Comparison of ENCODE assay signal across 8 cellular contexts in genomic region chr3:141386611-141387110, GRCh38. TPM values are rescaled to one million over a fixed set of nuclear protein-coding genes. Genes with fewer than 3 reads are reported as not detected.
DNase-seq lines count a peak whose midpoint lies in the region; ATAC-seq and TF ChIP-seq lines count a peak whose summit lies in the region.

No MANE protein-coding gene starts in this region.

- H3K27me3 Mint-ChIP-seq in glutamatergic neuron (ENCODE audit: unreplicated experiment), result peaks cover 2% of the 10 kb centered on the region

- peak overlapping the region; percentile 83 for H3K27ac ChIP-seq in AG04450 (ENCODE audit: low read depth, low read length)

- peak overlapping the region; percentile 68 for H3K4me3 ChIP-seq in AG04450 (ENCODE audit: low read depth, low read length)

- TF ChIP-seq CTCF in AG04450 (IDR thresholded peaks at IDR 0.05; ENCODE audit: low read depth, low read length), result no peak
- no peak for TF ChIP-seq CTCF in glutamatergic neuron (IDR thresholded peaks at IDR 0.05; ENCODE audit: partially characterized antibody, unreplicated experiment)

- no peaks in the 10 kb centered on the region for H3K27me3 ChIP-seq in AG04450 (ENCODE audit: control insufficient read depth, insufficient read depth, low read length)

- H3K9me3 Mint-ChIP-seq in glutamatergic neuron (ENCODE audit: unreplicated experiment), result peaks cover 3% of the 10 kb centered on the region

- H3K36me3 Mint-ChIP-seq in glutamatergic neuron (ENCODE audit: unreplicated experiment), result no peaks in the 10 kb centered on the region

- POLR2A ChIA-PET in AG04450 (lab: Yijun Ruan, JAX), result interaction anchor here (1.0 to 5.2 kb wide), 11 partner anchors 15 to 75 kb away, joined by 3 to 66 read pairs (median 11); partner anchors contain the start of gene ZBTB38

- H3K4me1 Mint-ChIP-seq in glutamatergic neuron (ENCODE audit: low read depth, unreplicated experiment), result peaks cover 32% of the 10 kb centered on the region

- H3K27ac Mint-ChIP-seq in glutamatergic neuron (ENCODE audit: unreplicated experiment), result peak overlapping the region; percentile 94

- CTCF ChIA-PET in AG04450 (lab: Charles Lee), result interaction anchor here (1.0 to 4.5 kb wide), 12 partner anchors 16 to 175 kb away, joined by 3 to 19 read pairs (median 6); no protein-coding TSS in a partner anchor

- H3K9me3 ChIP-seq in AG04450 (ENCODE audit: control insufficient read depth, insufficient read depth, low read length), result no peaks in the 10 kb centered on the region

- peak; percentile 97 for TF ChIP-seq POLR2A in Raji (IDR thresholded peaks at IDR 0.05; ENCODE audit: insufficient read depth, low read depth, low read length)

- H3K4me3 Mint-ChIP-seq in glutamatergic neuron (ENCODE audit: unreplicated experiment), result peak overlapping the region; percentile 63

- ATAC-seq in GM21619 (IDR thresholded peaks at IDR 0.05; ENCODE audit: unreplicated experiment) (peak; percentile 37), HG03025 (IDR thresholded peaks at IDR 0.05; ENCODE audit: low FRiP score, unreplicated experiment) (no peak)

- no peak for DNase-seq in AG04450 (ENCODE audit: low read depth, low spot score)
- DNase-seq in glutamatergic neuron, result no peak
- no peak for DNase-seq in COLO829 (ENCODE audit: low spot score)
- no peak for DNase-seq in HuH-7.5 (ENCODE audit: low spot score)
- no peak for DNase-seq in kidney tubule cell (ENCODE audit: low spot score)

RNA-seq across cellular contexts. Expression of gene ZBTB38, which starts 18.4 kb away (rescaled TPM):
- 85.1 and 97.1 TPM in 2 replicates for polyA plus RNA-seq in AG04450 (2011; rRNA removed)
- polyA minus RNA-seq in AG04450 (2011; rRNA and poly(A)+ RNA removed), result 176 and 193 TPM in 2 replicates
- 9.3 TPM for total RNA-seq in glutamatergic neuron (ENCODE audit: unreplicated experiment)
